2 cellular contexts compared by ENCODE assay signal in the genomic region with DNA sequence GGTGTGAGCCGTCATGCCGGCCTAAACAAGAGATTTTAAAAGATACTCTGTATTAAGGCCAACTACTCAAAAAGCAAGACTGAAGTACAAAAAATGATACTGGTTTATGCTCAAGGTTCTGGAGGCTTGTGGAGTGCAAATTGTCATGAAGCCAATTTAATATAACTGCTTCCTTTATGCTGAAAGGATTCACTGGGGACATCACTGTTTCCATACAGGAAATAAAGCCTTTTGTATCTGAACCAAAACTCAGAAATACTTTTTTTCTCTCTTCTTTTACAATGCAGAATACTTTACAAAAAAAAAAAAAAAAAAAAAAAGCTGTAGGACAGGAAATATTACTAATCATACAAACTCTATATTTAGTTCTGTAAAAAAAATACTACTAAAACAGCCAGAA.
TF ChIP-seq lines count a peak whose summit lies in the region.

No MANE protein-coding gene starts in this region.

TF ChIP-seq in IMR-90, 13 proteins besides CTCF, POLR2A, EP300 and RAD21:
- no peak for TF ChIP-seq MAFK (IDR thresholded peaks at IDR 0.05; ENCODE audit: low read depth, low read length)
- no peak for TF ChIP-seq CEBPB (IDR thresholded peaks at IDR 0.05; ENCODE audit: low read depth, low read length)
- no peak for TF ChIP-seq RCOR1 (IDR thresholded peaks at IDR 0.05; ENCODE audit: insufficient replicate concordance, low read length)
- TF ChIP-seq NFE2L2 (IDR thresholded peaks at IDR 0.05; ENCODE audit: low read depth, low read length) = no peak
- TF ChIP-seq FOS (IDR thresholded peaks at IDR 0.05; ENCODE audit: low read depth, low read length) = no peak
- no peak for TF ChIP-seq RFX5 (IDR thresholded peaks at IDR 0.05; ENCODE audit: low read depth, low read length)
TF ChIP-seq in IMR-90: peak in this region for 0.

TF ChIP-seq in endothelial cell of umbilical vein, 7 proteins besides CTCF, POLR2A, EP300 and RAD21:
- TF ChIP-seq JUN (IDR thresholded peaks at IDR 0.05; ENCODE audit: borderline replicate concordance, insufficient read depth, insufficient read length, low read depth) (peak; percentile 12), POLR2AphosphoS5 (IDR thresholded peaks at IDR 0.05; ENCODE audit: insufficient read depth, low read depth, low read length) (no peak), FOS (IDR thresholded peaks at IDR 0.05; ENCODE audit: borderline replicate concordance, insufficient read depth, low read length) (peak; percentile 34)
